Comparison of ENCODE assay signal across 1 cellular context in the genomic region with DNA sequence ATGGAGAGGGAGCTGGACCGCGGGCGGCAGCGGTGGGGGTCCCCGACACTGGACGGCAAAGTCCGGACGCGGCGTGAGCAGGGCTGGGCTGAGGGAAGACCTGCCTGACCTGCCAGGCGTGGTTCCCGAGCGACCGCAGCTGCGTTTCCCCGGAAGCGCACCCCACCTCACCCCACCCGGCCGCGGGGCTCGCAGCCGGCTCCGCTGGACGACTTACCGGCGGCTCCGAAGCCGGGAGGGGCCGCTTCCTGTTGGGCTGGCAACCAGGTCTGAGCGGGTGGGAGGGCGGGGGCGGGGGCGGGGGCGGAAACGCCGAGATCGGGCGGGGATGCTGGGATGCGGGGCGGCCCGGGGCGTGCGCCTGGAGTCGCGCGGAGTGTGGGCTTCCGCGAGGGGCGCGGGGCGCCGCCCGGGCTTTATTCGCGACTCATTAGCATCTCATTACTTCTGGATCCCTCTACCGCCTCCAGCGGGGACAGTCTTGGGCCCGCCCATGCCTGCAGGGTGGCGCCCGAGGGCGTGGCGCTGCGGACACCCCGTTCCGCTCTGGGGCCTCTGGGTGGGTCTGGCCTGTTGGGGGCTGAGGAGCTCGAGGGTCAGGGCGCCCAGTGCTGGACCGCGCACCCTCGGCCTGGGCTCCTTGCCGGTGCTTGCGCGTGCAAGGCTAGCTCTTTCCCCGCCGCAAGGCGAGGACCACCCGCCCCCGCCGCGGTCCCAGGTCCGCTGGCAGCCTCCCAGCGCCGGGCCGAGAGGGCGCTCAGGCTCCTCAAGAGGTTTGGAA.
A peak's percentile ranks its signal among the peaks of the same experiment; 100 is the strongest.
TF ChIP-seq lines count a peak whose summit lies in the region.

A gene with protein sequence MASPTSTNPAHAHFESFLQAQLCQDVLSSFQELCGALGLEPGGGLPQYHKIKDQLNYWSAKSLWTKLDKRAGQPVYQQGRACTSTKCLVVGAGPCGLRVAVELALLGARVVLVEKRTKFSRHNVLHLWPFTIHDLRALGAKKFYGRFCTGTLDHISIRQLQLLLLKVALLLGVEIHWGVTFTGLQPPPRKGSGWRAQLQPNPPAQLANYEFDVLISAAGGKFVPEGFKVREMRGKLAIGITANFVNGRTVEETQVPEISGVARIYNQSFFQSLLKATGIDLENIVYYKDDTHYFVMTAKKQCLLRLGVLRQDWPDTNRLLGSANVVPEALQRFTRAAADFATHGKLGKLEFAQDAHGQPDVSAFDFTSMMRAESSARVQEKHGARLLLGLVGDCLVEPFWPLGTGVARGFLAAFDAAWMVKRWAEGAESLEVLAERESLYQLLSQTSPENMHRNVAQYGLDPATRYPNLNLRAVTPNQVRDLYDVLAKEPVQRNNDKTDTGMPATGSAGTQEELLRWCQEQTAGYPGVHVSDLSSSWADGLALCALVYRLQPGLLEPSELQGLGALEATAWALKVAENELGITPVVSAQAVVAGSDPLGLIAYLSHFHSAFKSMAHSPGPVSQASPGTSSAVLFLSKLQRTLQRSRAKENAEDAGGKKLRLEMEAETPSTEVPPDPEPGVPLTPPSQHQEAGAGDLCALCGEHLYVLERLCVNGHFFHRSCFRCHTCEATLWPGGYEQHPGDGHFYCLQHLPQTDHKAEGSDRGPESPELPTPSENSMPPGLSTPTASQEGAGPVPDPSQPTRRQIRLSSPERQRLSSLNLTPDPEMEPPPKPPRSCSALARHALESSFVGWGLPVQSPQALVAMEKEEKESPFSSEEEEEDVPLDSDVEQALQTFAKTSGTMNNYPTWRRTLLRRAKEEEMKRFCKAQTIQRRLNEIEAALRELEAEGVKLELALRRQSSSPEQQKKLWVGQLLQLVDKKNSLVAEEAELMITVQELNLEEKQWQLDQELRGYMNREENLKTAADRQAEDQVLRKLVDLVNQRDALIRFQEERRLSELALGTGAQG (minus strand): TSS at position 271 of the 781 bp plus-strand sequence. CDS start 1,576 bp downstream, outside the sequence.

TF ChIP-seq in HepG2, 621 proteins besides CTCF, POLR2A, EP300 and RAD21 (continued from another document and continues in another):
- TF ChIP-seq, protein P1, sequence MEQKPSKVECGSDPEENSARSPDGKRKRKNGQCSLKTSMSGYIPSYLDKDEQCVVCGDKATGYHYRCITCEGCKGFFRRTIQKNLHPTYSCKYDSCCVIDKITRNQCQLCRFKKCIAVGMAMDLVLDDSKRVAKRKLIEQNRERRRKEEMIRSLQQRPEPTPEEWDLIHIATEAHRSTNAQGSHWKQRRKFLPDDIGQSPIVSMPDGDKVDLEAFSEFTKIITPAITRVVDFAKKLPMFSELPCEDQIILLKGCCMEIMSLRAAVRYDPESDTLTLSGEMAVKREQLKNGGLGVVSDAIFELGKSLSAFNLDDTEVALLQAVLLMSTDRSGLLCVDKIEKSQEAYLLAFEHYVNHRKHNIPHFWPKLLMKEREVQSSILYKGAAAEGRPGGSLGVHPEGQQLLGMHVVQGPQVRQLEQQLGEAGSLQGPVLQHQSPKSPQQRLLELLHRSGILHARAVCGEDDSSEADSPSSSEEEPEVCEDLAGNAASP (CRISPR knock-in tag; IDR thresholded peaks at IDR 0.05; ENCODE audit: borderline replicate concordance) = no peak
- TF ChIP-seq, protein P2, sequence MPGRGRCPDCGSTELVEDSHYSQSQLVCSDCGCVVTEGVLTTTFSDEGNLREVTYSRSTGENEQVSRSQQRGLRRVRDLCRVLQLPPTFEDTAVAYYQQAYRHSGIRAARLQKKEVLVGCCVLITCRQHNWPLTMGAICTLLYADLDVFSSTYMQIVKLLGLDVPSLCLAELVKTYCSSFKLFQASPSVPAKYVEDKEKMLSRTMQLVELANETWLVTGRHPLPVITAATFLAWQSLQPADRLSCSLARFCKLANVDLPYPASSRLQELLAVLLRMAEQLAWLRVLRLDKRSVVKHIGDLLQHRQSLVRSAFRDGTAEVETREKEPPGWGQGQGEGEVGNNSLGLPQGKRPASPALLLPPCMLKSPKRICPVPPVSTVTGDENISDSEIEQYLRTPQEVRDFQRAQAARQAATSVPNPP (CRISPR knock-in tag; IDR thresholded peaks at IDR 0.05) = no peak
- TF ChIP-seq ZNF510 (CRISPR knock-in tag; IDR thresholded peaks at IDR 0.05; ENCODE audit: low read depth) (no peak), ZBTB3 (CRISPR knock-in tag; IDR thresholded peaks at IDR 0.05; ENCODE audit: borderline replicate concordance, low read depth) (no peak), MED13 (CRISPR knock-in tag; IDR thresholded peaks at IDR 0.05) (no peak), FOXA3 (CRISPR knock-in tag; IDR thresholded peaks at IDR 0.05) (no peak), ZNF44 (CRISPR knock-in tag; IDR thresholded peaks at IDR 0.05) (no peak), ISX (CRISPR knock-in tag; conservative IDR thresholded peaks at IDR 0.05) (no peak), SATB2 (CRISPR knock-in tag; IDR thresholded peaks at IDR 0.05) (no peak), NFE2L2 (IDR thresholded peaks at IDR 0.05; ENCODE audit: low read length) (no peak), ZNF136 (CRISPR knock-in tag; IDR thresholded peaks at IDR 0.05; ENCODE audit: low read depth) (no peak), ZNF441 (CRISPR knock-in tag; IDR thresholded peaks at IDR 0.05; ENCODE audit: borderline replicate concordance) (no peak), CENPT (CRISPR knock-in tag; IDR thresholded peaks at IDR 0.05; ENCODE audit: low read depth) (peak; percentile 20; the same call in 1 of the 2 replicates), KAT2B (IDR thresholded peaks at IDR 0.05; ENCODE audit: borderline replicate concordance, low read depth, low read length) (no peak), CHD2 (IDR thresholded peaks at IDR 0.05; ENCODE audit: low read depth, low read length) (no peak), ELF1 (CRISPR knock-in tag; IDR thresholded peaks at IDR 0.05) (0 out of 2 replicates have a peak, but pooled peaks have one; percentile 49), FLYWCH1 (CRISPR knock-in tag; IDR thresholded peaks at IDR 0.05) (no peak), NPAS2 (CRISPR knock-in tag; IDR thresholded peaks at IDR 0.05; ENCODE audit: borderline replicate concordance) (no peak), RBM22 (optimal IDR thresholded peaks at IDR 0.05; ENCODE audit: low read length) (no peak), KDM2A (CRISPR knock-in tag; IDR thresholded peaks at IDR 0.05; ENCODE audit: borderline replicate concordance, low read depth) (peak; percentile 13; the same call in 1 of the 2 replicates), ZNF124 (CRISPR knock-in tag; IDR thresholded peaks at IDR 0.05) (no peak), ZNF367 (CRISPR knock-in tag; IDR thresholded peaks at IDR 0.05; ENCODE audit: borderline replicate concordance) (no peak), ZNF850 (CRISPR knock-in tag; conservative IDR thresholded peaks at IDR 0.05) (no peak), MYC (CRISPR knock-in tag; IDR thresholded peaks at IDR 0.05; ENCODE audit: borderline replicate concordance) (no peak), MBD4 (IDR thresholded peaks at IDR 0.05; ENCODE audit: borderline replicate concordance, low read length) (no peak), ZNF333 (CRISPR knock-in tag; IDR thresholded peaks at IDR 0.05; ENCODE audit: borderline replicate concordance) (no peak), ZNF564 (CRISPR knock-in tag; IDR thresholded peaks at IDR 0.05) (no peak), SNRNP70 (IDR thresholded peaks at IDR 0.05; ENCODE audit: low read depth, low read length) (no peak), MAFG (CRISPR knock-in tag; IDR thresholded peaks at IDR 0.05) (no peak), ZNF468 (CRISPR knock-in tag; IDR thresholded peaks at IDR 0.05) (no peak), ZNF30 (CRISPR knock-in tag; IDR thresholded peaks at IDR 0.05) (0 out of 2 replicates have a peak, but pooled peaks have one; percentile 63), PAF1 (CRISPR knock-in tag; IDR thresholded peaks at IDR 0.05) (no peak), KLF12 (CRISPR knock-in tag; IDR thresholded peaks at IDR 0.05; ENCODE audit: borderline replicate concordance) (no peak; the same call in 1 of the 2 replicates), SIX1 (CRISPR knock-in tag; IDR thresholded peaks at IDR 0.05; ENCODE audit: borderline replicate concordance) (no peak), SCMH1 (CRISPR knock-in tag; IDR thresholded peaks at IDR 0.05; ENCODE audit: borderline replicate concordance) (no peak), MATR3 (CRISPR knock-in tag; IDR thresholded peaks at IDR 0.05) (no peak), ZNF790 (CRISPR knock-in tag; IDR thresholded peaks at IDR 0.05; ENCODE audit: borderline replicate concordance) (no peak)
- TF ChIP-seq, protein P3, sequence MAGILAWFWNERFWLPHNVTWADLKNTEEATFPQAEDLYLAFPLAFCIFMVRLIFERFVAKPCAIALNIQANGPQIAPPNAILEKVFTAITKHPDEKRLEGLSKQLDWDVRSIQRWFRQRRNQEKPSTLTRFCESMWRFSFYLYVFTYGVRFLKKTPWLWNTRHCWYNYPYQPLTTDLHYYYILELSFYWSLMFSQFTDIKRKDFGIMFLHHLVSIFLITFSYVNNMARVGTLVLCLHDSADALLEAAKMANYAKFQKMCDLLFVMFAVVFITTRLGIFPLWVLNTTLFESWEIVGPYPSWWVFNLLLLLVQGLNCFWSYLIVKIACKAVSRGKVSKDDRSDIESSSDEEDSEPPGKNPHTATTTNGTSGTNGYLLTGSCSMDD (CRISPR knock-in tag; IDR thresholded peaks at IDR 0.05) = no peak
- TF ChIP-seq, protein P4, sequence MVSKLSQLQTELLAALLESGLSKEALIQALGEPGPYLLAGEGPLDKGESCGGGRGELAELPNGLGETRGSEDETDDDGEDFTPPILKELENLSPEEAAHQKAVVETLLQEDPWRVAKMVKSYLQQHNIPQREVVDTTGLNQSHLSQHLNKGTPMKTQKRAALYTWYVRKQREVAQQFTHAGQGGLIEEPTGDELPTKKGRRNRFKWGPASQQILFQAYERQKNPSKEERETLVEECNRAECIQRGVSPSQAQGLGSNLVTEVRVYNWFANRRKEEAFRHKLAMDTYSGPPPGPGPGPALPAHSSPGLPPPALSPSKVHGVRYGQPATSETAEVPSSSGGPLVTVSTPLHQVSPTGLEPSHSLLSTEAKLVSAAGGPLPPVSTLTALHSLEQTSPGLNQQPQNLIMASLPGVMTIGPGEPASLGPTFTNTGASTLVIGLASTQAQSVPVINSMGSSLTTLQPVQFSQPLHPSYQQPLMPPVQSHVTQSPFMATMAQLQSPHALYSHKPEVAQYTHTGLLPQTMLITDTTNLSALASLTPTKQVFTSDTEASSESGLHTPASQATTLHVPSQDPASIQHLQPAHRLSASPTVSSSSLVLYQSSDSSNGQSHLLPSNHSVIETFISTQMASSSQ (IDR thresholded peaks at IDR 0.05; ENCODE audit: low read depth) = no peak
- TF ChIP-seq, protein P4 (CRISPR knock-in tag; IDR thresholded peaks at IDR 0.05; ENCODE audit: borderline replicate concordance) = no peak
- TF ChIP-seq, protein P5, sequence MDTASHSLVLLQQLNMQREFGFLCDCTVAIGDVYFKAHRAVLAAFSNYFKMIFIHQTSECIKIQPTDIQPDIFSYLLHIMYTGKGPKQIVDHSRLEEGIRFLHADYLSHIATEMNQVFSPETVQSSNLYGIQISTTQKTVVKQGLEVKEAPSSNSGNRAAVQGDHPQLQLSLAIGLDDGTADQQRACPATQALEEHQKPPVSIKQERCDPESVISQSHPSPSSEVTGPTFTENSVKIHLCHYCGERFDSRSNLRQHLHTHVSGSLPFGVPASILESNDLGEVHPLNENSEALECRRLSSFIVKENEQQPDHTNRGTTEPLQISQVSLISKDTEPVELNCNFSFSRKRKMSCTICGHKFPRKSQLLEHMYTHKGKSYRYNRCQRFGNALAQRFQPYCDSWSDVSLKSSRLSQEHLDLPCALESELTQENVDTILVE (CRISPR knock-in tag; IDR thresholded peaks at IDR 0.05) = no peak
- TF ChIP-seq, protein P6, sequence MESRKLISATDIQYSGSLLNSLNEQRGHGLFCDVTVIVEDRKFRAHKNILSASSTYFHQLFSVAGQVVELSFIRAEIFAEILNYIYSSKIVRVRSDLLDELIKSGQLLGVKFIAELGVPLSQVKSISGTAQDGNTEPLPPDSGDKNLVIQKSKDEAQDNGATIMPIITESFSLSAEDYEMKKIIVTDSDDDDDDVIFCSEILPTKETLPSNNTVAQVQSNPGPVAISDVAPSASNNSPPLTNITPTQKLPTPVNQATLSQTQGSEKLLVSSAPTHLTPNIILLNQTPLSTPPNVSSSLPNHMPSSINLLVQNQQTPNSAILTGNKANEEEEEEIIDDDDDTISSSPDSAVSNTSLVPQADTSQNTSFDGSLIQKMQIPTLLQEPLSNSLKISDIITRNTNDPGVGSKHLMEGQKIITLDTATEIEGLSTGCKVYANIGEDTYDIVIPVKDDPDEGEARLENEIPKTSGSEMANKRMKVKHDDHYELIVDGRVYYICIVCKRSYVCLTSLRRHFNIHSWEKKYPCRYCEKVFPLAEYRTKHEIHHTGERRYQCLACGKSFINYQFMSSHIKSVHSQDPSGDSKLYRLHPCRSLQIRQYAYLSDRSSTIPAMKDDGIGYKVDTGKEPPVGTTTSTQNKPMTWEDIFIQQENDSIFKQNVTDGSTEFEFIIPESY (CRISPR knock-in tag; IDR thresholded peaks at IDR 0.05) = no peak
